18 cellular contexts compared by ENCODE assay signal in the genomic region with DNA sequence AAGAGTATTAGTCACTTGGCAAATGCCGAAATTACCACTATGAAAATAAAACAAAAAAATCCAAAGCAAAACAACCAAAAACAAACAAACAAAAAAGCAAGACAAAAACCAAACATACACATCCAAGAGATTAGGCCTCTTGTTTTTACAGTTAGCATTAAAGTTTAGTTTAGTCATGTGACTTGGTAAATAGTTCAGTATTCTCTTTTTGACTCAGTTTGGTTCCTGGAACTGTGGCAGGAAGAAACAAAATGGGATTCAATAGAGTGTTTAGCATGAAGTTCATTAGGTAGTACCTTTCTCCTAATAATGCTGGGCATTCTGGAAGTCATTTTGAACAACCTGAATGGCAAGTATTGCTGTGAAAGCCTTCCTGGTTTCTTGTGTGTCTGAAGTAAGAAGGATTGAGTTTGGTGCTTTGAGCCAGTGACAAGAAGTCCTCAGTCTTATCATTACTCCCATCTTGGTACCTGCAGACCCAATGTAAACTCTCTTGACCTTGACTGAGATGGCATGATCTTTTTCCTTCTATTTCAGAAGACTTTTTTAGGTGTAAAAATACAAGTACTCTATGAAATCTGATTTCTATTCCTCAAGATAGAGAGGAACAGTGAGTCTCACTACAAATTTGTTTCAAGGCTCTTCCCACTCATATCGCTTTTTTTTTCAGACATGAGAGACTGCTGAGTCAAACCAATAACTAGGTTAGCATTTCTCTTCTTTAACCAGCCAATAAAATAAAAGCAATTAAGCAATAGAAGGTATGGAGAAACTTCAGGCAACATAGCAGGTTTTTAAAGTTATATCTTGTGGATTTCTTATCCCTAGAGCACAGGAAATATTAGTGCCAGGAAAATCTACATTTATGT.
DNase-seq lines count a peak whose midpoint lies in the region; ATAC-seq, FAIRE-seq and TF ChIP-seq lines count a peak whose summit lies in the region.
"Had no signal": no experiment of that assay in that cellular context is flagged by ENCODE, and none has a peak within 500 bp of the region (broad histone marks: within the 10 kb centered on the region; RNA-seq: fewer than 3 reads in every experiment).

No MANE protein-coding gene starts in this region.

- H3K79me2 ChIP-seq in H1 (ENCODE audit: control insufficient read depth in 1 of 2, insufficient read depth in 2 of 2, low read length in 2 of 2) = no peaks in the 10 kb centered on the region

- no peak overlapping the region for H3K56ac ChIP-seq in H1 (replicated peaks; ENCODE audit: insufficient read length, low read depth, low read length)

- H3K4me3 ChIP-seq in H1 (ENCODE audit: extremely low read depth in 1 of 4, insufficient read depth in 2 of 4, low read depth in 3 of 4, low read length in 4 of 4) = no peak overlapping the region
- H3K4me3 ChIP-seq: MG63 had no signal

- H3K14ac ChIP-seq in H1 (ENCODE audit: insufficient read length) = no peak overlapping the region

- peaks cover 55% of the 10 kb centered on the region for H3K4me1 Mint-ChIP-seq in activated CD8-positive, alpha-beta memory T cell treated with anti-CD3 and anti-CD28 coated beads, Interleukin-2, amount 10 ng/mL, durations not matched to agents 7 days and 5 days
- H3K4me1 Mint-ChIP-seq in activated CD4-positive, alpha-beta memory T cell treated with anti-CD3 and anti-CD28 coated beads for 36 hours (ENCODE audit: low read depth) = peaks cover 29% of the 10 kb centered on the region
- no peaks in the 10 kb centered on the region for H3K4me1 Mint-ChIP-seq in CD4-positive, alpha-beta T cell (ENCODE audit: low read depth)

- CTCF ChIA-PET in activated CD8-positive, alpha-beta memory T cell treated with anti-CD3 and anti-CD28 coated beads, Interleukin-2, amount 10 ng/mL, durations not matched to agents 7 days and 5 days (lab: Charles Lee) = interaction anchor here (0.8 kb wide), 1 partner anchor 18 kb away, joined by 3 read pairs; no protein-coding TSS in a partner anchor
- CTCF ChIA-PET in activated CD4-positive, alpha-beta memory T cell treated with anti-CD3 and anti-CD28 coated beads for 36 hours (lab: Charles Lee) = no interaction called here
- CTCF ChIA-PET in H1 (lab: Charles Lee; ENCODE audit: partially characterized antibody) = no interaction called here
- CTCF ChIA-PET in CD4-positive, alpha-beta T cell (lab: Charles Lee) = no interaction called here

- H4K91ac ChIP-seq in H1 (replicated peaks; ENCODE audit: insufficient read length, low read length) = no peak overlapping the region

- TF ChIP-seq CTCF in H1 (IDR thresholded peaks at IDR 0.05; ENCODE audit: control extremely low read depth in 1 of 3, insufficient read depth in 1 of 3, low read depth in 1 of 3, low read length in 3 of 3) = no peak
- TF ChIP-seq CTCF in CD4-positive, alpha-beta T cell (IDR thresholded peaks at IDR 0.05) = no peak

- H4K8ac ChIP-seq in H1 (ENCODE audit: extremely low read depth, insufficient read depth, low read length) = no peak overlapping the region

- peaks cover 0 to 1% (median 0%) of the 10 kb centered on the region in 4 experiments; a peak in 2 of 7 replicates for H3K27me3 ChIP-seq in H1 (replicated peaks in 1 of 4; ENCODE audit: control insufficient read depth in 3 of 4, extremely low read depth in 1 of 4, insufficient read depth in 3 of 4, low read length in 3 of 4)
- H3K27me3 ChIP-seq in CD4-positive, alpha-beta T cell (ENCODE audit: control insufficient read depth, insufficient read depth, low read length) = no peaks in the 10 kb centered on the region
- H3K27me3 ChIP-seq: MG63 had no signal

- 0 out of 2 replicates have a peak overlapping the region, but pooled peaks have one; percentile 8 for H2AFZ ChIP-seq in H1 (ENCODE audit: low read length)

- peaks cover 26% of the 10 kb centered on the region for H3K9me3 Mint-ChIP-seq in activated CD8-positive, alpha-beta memory T cell treated with anti-CD3 and anti-CD28 coated beads, Interleukin-2, amount 10 ng/mL, durations not matched to agents 7 days and 5 days (ENCODE audit: low read depth)
- H3K9me3 Mint-ChIP-seq in activated CD4-positive, alpha-beta memory T cell treated with anti-CD3 and anti-CD28 coated beads for 36 hours = no peaks in the 10 kb centered on the region
- H3K9me3 Mint-ChIP-seq in CD4-positive, alpha-beta T cell = no peaks in the 10 kb centered on the region

- no peaks in the 10 kb centered on the region for H4K20me1 ChIP-seq in H1 (replicated peaks in 1 of 2; ENCODE audit: control insufficient read depth in 1 of 2, insufficient read depth in 2 of 2, low read length in 2 of 2)

- H3K79me1 ChIP-seq in H1 (ENCODE audit: low read depth, low read length) = no peaks in the 10 kb centered on the region

- no peak overlapping the region for H2AK5ac ChIP-seq in H1 (ENCODE audit: low read depth, low read length)

- peak overlapping the region; percentile 81 for H3K27ac Mint-ChIP-seq in activated CD8-positive, alpha-beta memory T cell treated with anti-CD3 and anti-CD28 coated beads, Interleukin-2, amount 10 ng/mL, durations not matched to agents 7 days and 5 days
- peak overlapping the region; percentile 81 for H3K27ac Mint-ChIP-seq in activated CD4-positive, alpha-beta memory T cell treated with anti-CD3 and anti-CD28 coated beads for 36 hours
- no peak overlapping the region for H3K27ac Mint-ChIP-seq in CD4-positive, alpha-beta T cell

- no peak overlapping the region for H3K18ac ChIP-seq in H1 (ENCODE audit: extremely low read depth, low read length)

- peak; percentile 70 for ATAC-seq in activated CD8-positive, alpha-beta memory T cell treated with anti-CD3 and anti-CD28 coated beads, Interleukin-2, amount 10 ng/mL, durations not matched to agents 7 days and 5 days
- no peak for ATAC-seq in CD4-positive, alpha-beta T cell (ENCODE audit: poor library complexity)
- no peak for ATAC-seq in HG03460 (IDR thresholded peaks at IDR 0.05; ENCODE audit: unreplicated experiment)
- ATAC-seq: Panc1, Right ventricle myocardium inferior had no signal

- no peak overlapping the region for H2BK5ac ChIP-seq in H1 (ENCODE audit: low read depth, low read length)

- H3K23ac ChIP-seq in H1 (ENCODE audit: insufficient read length) = no peak overlapping the region

- no peak for TF ChIP-seq EP300 in H1 (IDR thresholded peaks at IDR 0.05; ENCODE audit: borderline replicate concordance in 1 of 2, low read depth in 2 of 2, low read length in 2 of 2)

- POLR2A ChIA-PET in activated CD4-positive, alpha-beta memory T cell treated with anti-CD3 and anti-CD28 coated beads for 36 hours (lab: Charles Lee) = no interaction called here
- POLR2A ChIA-PET in H1 (lab: Charles Lee; ENCODE audit: partially characterized antibody) = no interaction called here
- POLR2A ChIA-PET in CD4-positive, alpha-beta T cell (lab: Charles Lee) = no interaction called here

- H3K27ac ChIP-seq in H1 (ENCODE audit: low read depth, low read length) = no peak overlapping the region
- no peak overlapping the region for H3K27ac ChIP-seq in CD4-positive, alpha-beta T cell (ENCODE audit: low read depth, low read length)
- H3K27ac ChIP-seq: KMS-11 had no signal

- no peaks in the 10 kb centered on the region for H3K36me3 ChIP-seq in H1 (ENCODE audit: control insufficient read depth in 2 of 4, insufficient read depth in 4 of 4, low read length in 3 of 4)
- H3K36me3 ChIP-seq: MG63 had no signal

- DNase-seq in activated CD8-positive, alpha-beta memory T cell treated with anti-CD3 and anti-CD28 coated beads, Interleukin-2, amount 10 ng/mL, durations not matched to agents 7 days and 5 days = no peak
- DNase-seq in activated CD8-positive, alpha-beta memory T cell treated with anti-CD3 and anti-CD28 coated beads, Interleukin-2, amount 50 U/mL, for 4 hours = no peak
- DNase-seq in GM19239 (ENCODE audit: insufficient read length, low spot score) (no peak), H1 (ENCODE audit: low read depth in 1 of 2, low spot score in 2 of 2) (no peak), OCI-M2 (lab: John Stamatoyannopoulos, UW; ENCODE audit: unreplicated experiment) (no peak)
- DNase-seq in activated CD4-positive, alpha-beta memory T cell treated with anti-CD3 and anti-CD28 coated beads for 36 hours = no peak
- DNase-seq in CD4-positive, alpha-beta T cell = no peak
- DNase-seq: C1 segment of cervical spinal cord, Caco-2, MG63, NCI-H1105 treated with DMSO at 0.1 percent for 48 hours, NCI-H187 treated with DMSO at 0.1 percent for 48 hours, NCI-H446 had no signal

- intact Hi-C loops in activated CD4-positive, alpha-beta memory T cell treated with anti-CD3 and anti-CD28 coated beads for 36 hours (cut with micrococcal nuclease) = loop anchor here (1.0 to 2.0 kb wide), 2 partner anchors 20 to 66 kb away; no protein-coding TSS in a partner anchor
- intact Hi-C loops in CD4-positive, alpha-beta T cell (cut with DNase I, micrococcal nuclease) = no loop called here

- no peak overlapping the region for H3K4me3 Mint-ChIP-seq in activated CD8-positive, alpha-beta memory T cell treated with anti-CD3 and anti-CD28 coated beads, Interleukin-2, amount 10 ng/mL, durations not matched to agents 7 days and 5 days
- H3K4me3 Mint-ChIP-seq in activated CD4-positive, alpha-beta memory T cell treated with anti-CD3 and anti-CD28 coated beads for 36 hours = peak overlapping the region; percentile 27
- no peak overlapping the region for H3K4me3 Mint-ChIP-seq in CD4-positive, alpha-beta T cell

- WGBS in H1 (ENCODE audit: extremely low coverage in 1 of 2, insufficient coverage in 1 of 2, insufficient read length in 1 of 2, insufficient replicate concordance in 2 of 2, low coverage in 1 of 2, low lambda C conversion rate in 2 of 2, missing lambda C conversion rate in 1 of 2), 2 experiments = 82% methylated on average over 2 of the region's 2 CpGs; no CpG with 5 or more reads in 1 of the 2 experiments

- TF ChIP-seq RAD21 in H1 (IDR thresholded peaks at IDR 0.05 in 1 of 2, conservative IDR thresholded peaks at IDR 0.05 in 1 of 2; ENCODE audit: low read depth in 2 of 2, low read length in 2 of 2) = no peak

- no peak for TF ChIP-seq POLR2A in H1 (IDR thresholded peaks at IDR 0.05; ENCODE audit: control extremely low read depth in 1 of 2, low read depth in 2 of 2, low read length in 2 of 2)

- H3K27me3 Mint-ChIP-seq in activated CD8-positive, alpha-beta memory T cell treated with anti-CD3 and anti-CD28 coated beads, Interleukin-2, amount 10 ng/mL, durations not matched to agents 7 days and 5 days = peaks cover 2% of the 10 kb centered on the region
- peaks cover 13% of the 10 kb centered on the region for H3K27me3 Mint-ChIP-seq in activated CD4-positive, alpha-beta memory T cell treated with anti-CD3 and anti-CD28 coated beads for 36 hours
- peaks cover 12% of the 10 kb centered on the region for H3K27me3 Mint-ChIP-seq in CD4-positive, alpha-beta T cell

- no peak overlapping the region for H3K4me2 ChIP-seq in H1 (ENCODE audit: insufficient read depth in 1 of 2, low read depth in 2 of 2, low read length in 2 of 2)
- H3K4me2 ChIP-seq: KMS-11 had no signal

- H3K9me3 ChIP-seq in H1 (ENCODE audit: insufficient read depth in 2 of 2, low read depth in 1 of 2, low read length in 1 of 2) = no peaks in the 10 kb centered on the region
- H3K9me3 ChIP-seq in CD4-positive, alpha-beta T cell (ENCODE audit: control insufficient read depth, low read length) = no peaks in the 10 kb centered on the region
- H3K9me3 ChIP-seq: Caco-2, MG63 had no signal

- peaks cover 75% of the 10 kb centered on the region for H3K36me3 Mint-ChIP-seq in activated CD8-positive, alpha-beta memory T cell treated with anti-CD3 and anti-CD28 coated beads, Interleukin-2, amount 10 ng/mL, durations not matched to agents 7 days and 5 days
- peaks cover 2% of the 10 kb centered on the region for H3K36me3 Mint-ChIP-seq in activated CD4-positive, alpha-beta memory T cell treated with anti-CD3 and anti-CD28 coated beads for 36 hours
- H3K36me3 Mint-ChIP-seq in CD4-positive, alpha-beta T cell (ENCODE audit: low read depth) = no peaks in the 10 kb centered on the region

- peak; percentile 64 for FAIRE-seq in GM19239 (lab: Jason Lieb, UNC)
- no peak for FAIRE-seq in H1 (lab: Jason Lieb, UNC)
- FAIRE-seq: A204.1 had no signal

- H2BK20ac ChIP-seq in H1 (ENCODE audit: low read length) = no peak overlapping the region

- H3K9ac ChIP-seq in H1 (replicated peaks in 1 of 4; ENCODE audit: extremely low read depth in 1 of 4, low read depth in 3 of 4, low read length in 3 of 4) = no peak overlapping the region
- H3K9ac ChIP-seq: KMS-11 had no signal

- H4K5ac ChIP-seq in H1 (ENCODE audit: insufficient read length, low read depth, low read length) = no peak overlapping the region

- no peak overlapping the region for H2BK15ac ChIP-seq in H1 (ENCODE audit: low read length)

- no peak overlapping the region for H3K4ac ChIP-seq in H1 (replicated peaks; ENCODE audit: insufficient read length, low read depth, low read length)

- H2BK12ac ChIP-seq in H1 (ENCODE audit: low read depth, low read length) = no peak overlapping the region

- no peak overlapping the region for H2BK120ac ChIP-seq in H1 (replicated peaks; ENCODE audit: low read depth, low read length)

- no peaks in the 10 kb centered on the region for H3K4me1 ChIP-seq in H1 (replicated peaks in 1 of 4; ENCODE audit: control insufficient read depth in 3 of 4, insufficient read depth in 4 of 4, low read length in 3 of 4)

- no peaks in the 10 kb centered on the region for H3K23me2 ChIP-seq in H1 (ENCODE audit: low read depth, low read length)
